8 cellular contexts compared by ENCODE assay signal in genomic region chr3:24857945-24858344, GRCh38.
"Had no signal": no experiment of that assay in that cellular context is flagged by ENCODE, and none has a peak within 500 bp of the region (broad histone marks: within the 10 kb centered on the region; RNA-seq: fewer than 3 reads in every experiment).

No MANE protein-coding gene starts in this region.

- H3K4me3 ChIP-seq: GM12878 had no signal

- FAIRE-seq: G401.6, GM12878, GM12891, GM12892, GM18507, GM19239 had no signal

- DNase-seq: GDM1, GF-D8 had no signal

- ATAC-seq: GM12878 had no signal
